Comparison of ENCODE assay signal across 11 cellular contexts in the genomic region with DNA sequence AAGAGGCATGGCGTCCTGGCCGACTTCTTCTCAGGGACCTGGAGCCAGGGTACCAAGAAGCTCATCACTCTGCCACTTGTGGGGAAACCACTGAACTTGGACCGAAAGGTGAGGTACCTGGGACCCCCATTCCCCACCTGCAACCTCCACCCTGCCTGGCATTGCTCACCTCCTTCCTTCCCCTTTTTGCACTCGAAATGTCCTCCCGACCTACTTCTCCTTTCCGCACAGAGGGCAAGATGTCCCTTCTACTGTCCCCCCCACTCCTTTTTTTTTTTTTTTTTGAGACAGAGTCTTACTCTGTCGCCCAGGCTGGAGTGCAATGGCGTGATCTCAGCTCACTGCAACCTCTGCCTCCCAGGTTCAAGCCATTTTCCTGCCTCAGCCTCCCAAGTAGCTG. TPM values are rescaled to one million over a fixed set of nuclear protein-coding genes. Genes with fewer than 3 reads are reported as not detected.
"Had no signal": no experiment of that assay in that cellular context is flagged by ENCODE, and none has a peak within 500 bp of the region (broad histone marks: within the 10 kb centered on the region; RNA-seq: fewer than 3 reads in every experiment).

No MANE protein-coding gene starts in this region.

RNA-seq across cellular contexts. Expression of gene NWD1, which starts 42.4 kb away (rescaled TPM):
- total RNA-seq: activated CD4-positive, alpha-beta T cell treated with anti-CD3 and anti-CD28 coated beads, Interleukin-2, amount 10 ng/mL, durations not matched to agents 24 days and 14 days; activated CD8-positive, alpha-beta memory T cell treated with anti-CD3 and anti-CD28 coated beads for 36 hours; activated CD8-positive, alpha-beta T cell treated with anti-CD3 and anti-CD28 coated beads for 36 hours; activated naive CD8-positive, alpha-beta T cell treated with anti-CD3 and anti-CD28 coated beads for 36 hours; activated T-cell treated with anti-CD3 and anti-CD28 coated beads, Interleukin-2, amount 50 U/mL, for 72 hours; activated T-helper 17 cell treated with anti-CD3 and anti-CD28 coated beads, Interleukin-2, amount 50 U/mL, for 72 hours; M059J; RPMI7951; SJSA1; T-helper 1 cell treated with Interleukin-12 subunit alpha and Interleukin-12 subunit beta and Interleukin-4 antibody, amounts not matched to agents 30 ng/mL and 1 ng/mL, for 36 hours; T-helper 2 cell treated with Interferon-gamma antibody and Interleukin-4, amounts not matched to agents 100 ng/mL and 5 ng/mL, for 36 hours had no signal
